Comparison of ENCODE assay signal across 8 cellular contexts in the genomic region with DNA sequence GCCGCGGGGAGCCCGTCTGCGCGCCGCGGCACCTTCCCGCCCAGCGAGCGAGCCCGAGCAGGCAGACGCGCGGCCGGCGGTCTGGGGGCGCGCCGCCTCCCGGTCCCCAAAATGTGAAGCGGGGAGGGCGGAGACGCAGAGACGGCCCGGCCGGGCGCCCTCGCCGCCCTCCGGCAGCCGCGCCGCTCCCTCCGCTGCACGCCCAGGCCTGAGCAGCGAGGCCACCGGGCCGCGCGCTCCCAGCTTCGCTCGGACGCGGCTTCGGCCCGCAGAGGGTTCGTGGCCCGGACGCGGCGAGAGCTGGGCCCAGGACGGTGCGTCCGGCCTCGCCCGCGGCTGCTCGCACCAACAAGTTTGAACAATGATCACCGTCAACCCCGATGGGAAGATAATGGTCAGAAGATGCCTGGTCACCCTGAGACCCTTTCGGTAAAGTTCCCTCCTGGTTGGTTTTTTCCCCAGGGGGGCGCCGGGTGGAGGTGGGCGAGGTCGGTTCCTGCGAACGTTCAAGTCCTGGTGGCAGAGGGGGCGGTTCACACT. TPM values are rescaled to one million over a fixed set of nuclear protein-coding genes. Genes with fewer than 3 reads are reported as not detected.
DNase-seq lines count a peak whose midpoint lies in the region; ATAC-seq and TF ChIP-seq lines count a peak whose summit lies in the region.

No MANE protein-coding gene starts in this region.

- intact Hi-C loops in heart left ventricle (cut with DNase I): loop anchor here in 8 of 10 donors (1.0 to 10.0 kb wide), 9 partner anchors 188 to 386 kb away; no protein-coding TSS in a partner anchor
- intact Hi-C loops in Right ventricle myocardium inferior (cut with DNase I): loop anchor here (1.0 kb wide), 1 partner anchor 188 kb away; no protein-coding TSS in a partner anchor
- intact Hi-C loops in activated T-helper 1 cell treated with anti-CD3 and anti-CD28 coated beads, Interleukin-12 subunit alpha, Interleukin-12 subunit beta, Interleukin-2, Interleukin-4 antibody, amounts not matched to agents 30 ng/mL and 10 ng/mL and 1 ng/mL, durations not matched to agents 14 hours and 24 hours and 36 hours (cut with micrococcal nuclease): loop anchor here (1.0 to 5.0 kb wide), 4 partner anchors 144 to 379 kb away; no protein-coding TSS in a partner anchor
- intact Hi-C loops in upper lobe of right lung (cut with DNase I): loop anchor here (5.0 kb wide), 1 partner anchor 199 kb away; no protein-coding TSS in a partner anchor

- TF ChIP-seq CTCF in heart left ventricle (IDR thresholded peaks at IDR 0.05) (no peak), upper lobe of right lung (IDR thresholded peaks at IDR 0.05) (no peak)

- TF ChIP-seq POLR2A in heart left ventricle (IDR thresholded peaks at IDR 0.05): no peak

- no peak overlapping the region for H3K27ac ChIP-seq in heart left ventricle
- H3K27ac ChIP-seq in upper lobe of right lung: no peak overlapping the region

- H3K36me3 ChIP-seq in heart left ventricle (no peaks in the 10 kb centered on the region), upper lobe of right lung (no peaks in the 10 kb centered on the region)

- no peaks in the 10 kb centered on the region for H3K9me3 Mint-ChIP-seq in activated T-helper 1 cell treated with anti-CD3 and anti-CD28 coated beads, Interleukin-12 subunit alpha, Interleukin-12 subunit beta, Interleukin-2, Interleukin-4 antibody, amounts not matched to agents 30 ng/mL and 10 ng/mL and 1 ng/mL, durations not matched to agents 14 hours and 24 hours and 36 hours

- H3K36me3 Mint-ChIP-seq in activated T-helper 1 cell treated with anti-CD3 and anti-CD28 coated beads, Interleukin-12 subunit alpha, Interleukin-12 subunit beta, Interleukin-2, Interleukin-4 antibody, amounts not matched to agents 30 ng/mL and 10 ng/mL and 1 ng/mL, durations not matched to agents 14 hours and 24 hours and 36 hours (ENCODE audit: low read depth): peaks cover 1% of the 10 kb centered on the region

- ATAC-seq in heart left ventricle (peak in 1 of 4 donors; percentile 14), Right ventricle myocardium inferior (no peak), upper lobe of right lung (no peak)

- peak overlapping the region; percentile 68 for H3K4me3 Mint-ChIP-seq in activated T-helper 1 cell treated with anti-CD3 and anti-CD28 coated beads, Interleukin-12 subunit alpha, Interleukin-12 subunit beta, Interleukin-2, Interleukin-4 antibody, amounts not matched to agents 30 ng/mL and 10 ng/mL and 1 ng/mL, durations not matched to agents 14 hours and 24 hours and 36 hours

- H3K27ac Mint-ChIP-seq in activated T-helper 1 cell treated with anti-CD3 and anti-CD28 coated beads, Interleukin-12 subunit alpha, Interleukin-12 subunit beta, Interleukin-2, Interleukin-4 antibody, amounts not matched to agents 30 ng/mL and 10 ng/mL and 1 ng/mL, durations not matched to agents 14 hours and 24 hours and 36 hours: no peak overlapping the region

- H3K4me3 ChIP-seq in heart left ventricle (peak overlapping the region in 9 of 12 donors; percentile 3 to 53 (median 40)), upper lobe of right lung (peak overlapping the region; percentile 40)

- H3K9me3 ChIP-seq in heart left ventricle (no peaks in the 10 kb centered on the region), upper lobe of right lung (no peaks in the 10 kb centered on the region)

- H3K4me1 Mint-ChIP-seq in activated T-helper 1 cell treated with anti-CD3 and anti-CD28 coated beads, Interleukin-12 subunit alpha, Interleukin-12 subunit beta, Interleukin-2, Interleukin-4 antibody, amounts not matched to agents 30 ng/mL and 10 ng/mL and 1 ng/mL, durations not matched to agents 14 hours and 24 hours and 36 hours (ENCODE audit: low read depth): peaks cover 12% of the 10 kb centered on the region

- peaks cover 26% of the 10 kb centered on the region for H3K27me3 Mint-ChIP-seq in activated T-helper 1 cell treated with anti-CD3 and anti-CD28 coated beads, Interleukin-12 subunit alpha, Interleukin-12 subunit beta, Interleukin-2, Interleukin-4 antibody, amounts not matched to agents 30 ng/mL and 10 ng/mL and 1 ng/mL, durations not matched to agents 14 hours and 24 hours and 36 hours (ENCODE audit: insufficient read depth)

- WGBS in heart left ventricle, 4 donors: 0 to 2% (median 1%) methylated on average over 12 to 68 of the region's 68 CpGs

- H3K27me3 ChIP-seq in heart left ventricle (peaks cover 15 to 51% (median 32%) of the 10 kb centered on the region in 9 donors), upper lobe of right lung (peaks cover 33% of the 10 kb centered on the region)

- DNase-seq in heart left ventricle: peak in 1 of 5 donors; percentile 45
- no peak for DNase-seq in Right ventricle myocardium inferior (ENCODE audit: missing footprints)
- DNase-seq in activated T-helper 1 cell treated with anti-CD3 and anti-CD28 coated beads, Interleukin-12 subunit alpha, Interleukin-12 subunit beta, Interleukin-2, Interleukin-4 antibody, amounts not matched to agents 30 ng/mL and 10 ng/mL and 1 ng/mL, durations not matched to agents 14 hours and 24 hours and 36 hours (ENCODE audit: low spot score): no peak
- DNase-seq in iPS-NIHi11 (ENCODE audit: low spot score): peak; percentile 77
- DNase-seq in upper lobe of right lung: no peak
- no peak for DNase-seq in NCI-H1694 treated with DMSO at 0.1 percent for 48 hours (lab: John Stamatoyannopoulos, UW)
- no peak for DNase-seq in Kasumi-1 (lab: John Stamatoyannopoulos, UW)
- no peak for DNase-seq in activated effector memory CD4-positive, alpha-beta T cell treated with Interleukin-2 at 50 U/mL for 16 hours

- peaks cover 0 to 26% (median 8%) of the 10 kb centered on the region in 12 donors for H3K4me1 ChIP-seq in heart left ventricle
- H3K4me1 ChIP-seq in upper lobe of right lung: peaks cover 7% of the 10 kb centered on the region

RNA-seq across cellular contexts. Expression of a gene that starts 0.5 kb away (rescaled TPM):
- total RNA-seq in heart left ventricle (under 1 TPM in 4 of 9 donors, not detected in 5; 0.13 to 0.21 (median 0.15) TPM), Right ventricle myocardium inferior (not detected), upper lobe of right lung (2.0 TPM)
- under 1 TPM in 1 of 2 donors, not detected in 1; 0.07 TPM for polyA plus RNA-seq in heart left ventricle
- 0.81 and 1.2 TPM in 2 replicates for total RNA-seq in activated T-helper 1 cell treated with anti-CD3 and anti-CD28 coated beads, Interleukin-12 subunit alpha, Interleukin-12 subunit beta, Interleukin-2, Interleukin-4 antibody, amounts not matched to agents 30 ng/mL and 10 ng/mL and 1 ng/mL, durations not matched to agents 14 hours and 24 hours and 36 hours
